20 cellular contexts compared by ENCODE assay signal in the genomic region with DNA sequence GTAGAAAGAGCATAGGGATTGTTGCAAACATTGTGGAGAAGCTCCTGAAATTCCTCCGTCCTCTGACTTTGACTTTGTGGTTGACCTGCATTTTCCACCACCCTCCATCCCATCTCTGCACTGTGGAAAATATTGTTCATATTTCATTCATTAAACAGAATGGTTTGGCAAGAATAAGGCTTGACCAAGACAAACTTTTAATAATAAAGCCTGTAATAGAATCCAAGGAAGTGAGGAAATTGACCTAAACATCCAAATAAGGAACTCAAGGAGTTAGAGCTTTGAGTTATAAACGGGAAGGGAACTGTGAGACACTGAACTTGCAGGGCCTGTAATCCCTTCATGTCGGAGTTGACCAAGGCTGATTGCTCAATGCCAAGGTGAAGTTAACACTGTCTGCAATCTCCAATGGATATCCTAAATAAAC.
DNase-seq lines count a peak whose midpoint lies in the region; ATAC-seq and TF ChIP-seq lines count a peak whose summit lies in the region.
"Had no signal": no experiment of that assay in that cellular context is flagged by ENCODE, and none has a peak within 500 bp of the region (broad histone marks: within the 10 kb centered on the region; RNA-seq: fewer than 3 reads in every experiment).

No MANE protein-coding gene starts in this region.

- H3K9ac ChIP-seq in adipocyte (ENCODE audit: low read length): no peak overlapping the region

- intact Hi-C loops in left colon (cut with DNase I, micrococcal nuclease): no loop called here

- H3K9me3 ChIP-seq in adipocyte (ENCODE audit: control insufficient read depth, low read length): no peaks in the 10 kb centered on the region
- H3K9me3 ChIP-seq in tibial nerve: no peaks in the 10 kb centered on the region
- H3K9me3 ChIP-seq: colonic mucosa had no signal

- H3K4me3 ChIP-seq in adipocyte (ENCODE audit: low read length) (no peak overlapping the region), tibial nerve (no peak overlapping the region)
- H3K4me3 ChIP-seq: colonic mucosa had no signal

- no peaks in the 10 kb centered on the region for H3K27me3 ChIP-seq in adipocyte (replicated peaks; ENCODE audit: control insufficient read depth, insufficient read depth, low read length)
- H3K27me3 ChIP-seq in tibial nerve: no peaks in the 10 kb centered on the region
- H3K27me3 ChIP-seq: colonic mucosa had no signal

- no peak for TF ChIP-seq POLR2A in tibial nerve (IDR thresholded peaks at IDR 0.05)

- TF ChIP-seq CTCF in tibial nerve (IDR thresholded peaks at IDR 0.05): no peak

- 18 to 31% methylated on average over 3 of the region's 3 CpGs for WGBS in tibial nerve, 2 donors

- TF ChIP-seq EP300 in tibial nerve (IDR thresholded peaks at IDR 0.05): peak; percentile 8 to 53

- no peak for ATAC-seq in left colon
- ATAC-seq: activated T-cell treated with anti-CD3 and anti-CD28 coated beads, Interleukin-2, amount 50 U/mL, for 4 hours; natural killer cell; Right ventricle myocardium inferior had no signal

- H3K4me1 ChIP-seq in adipocyte (ENCODE audit: control insufficient read depth, insufficient read depth, low read length) (peaks cover 14% of the 10 kb centered on the region), tibial nerve (peaks cover 0 to 21% (median 7%) of the 10 kb centered on the region in 4 donors)
- H3K4me1 ChIP-seq: colonic mucosa had no signal

- H3K36me3 ChIP-seq in adipocyte (ENCODE audit: control insufficient read depth, insufficient read depth, low read length, severe bottlenecking) (no peaks in the 10 kb centered on the region), tibial nerve (no peaks in the 10 kb centered on the region)
- H3K36me3 ChIP-seq: colonic mucosa had no signal

- peak; percentile 75 for DNase-seq in SIG-M5 treated with dmso at 0.1 percent for 504 hours (lab: John Stamatoyannopoulos, UW; ENCODE audit: unreplicated experiment)
- no peak for DNase-seq in SIG-M5 (lab: John Stamatoyannopoulos, UW)
- peak; percentile 25 for DNase-seq in adipocyte (ENCODE audit: low read depth)
- peak; percentile 20 for DNase-seq in hepatic stellate cell (ENCODE audit: low spot score)
- DNase-seq in tibial nerve (ENCODE audit: low spot score in 2 of 2): no peak
- no peak for DNase-seq in HT-29 (ENCODE audit: low spot score)
- no peak for DNase-seq in A172 (ENCODE audit: low spot score)
- DNase-seq in left colon: no peak
- DNase-seq: activated CD4-positive, alpha-beta T cell treated with anti-CD3 and anti-CD28 coated beads, Interleukin-2, amount 50 U/mL, for 1 hour; activated T-cell treated with anti-CD3 and anti-CD28 coated beads, Interleukin-2, amount 50 U/mL, for 4 hours; colonic mucosa; hippocampal formation; Karpas-422; natural killer cell; NCI-H2081 treated with DMSO at 0.1 percent for 48 hours; NCI-H82; substantia nigra had no signal

- H3K27ac ChIP-seq in tibial nerve: peak overlapping the region in 1 of 4 donors; percentile 50
- H3K27ac ChIP-seq: 22Rv1, colonic mucosa, epithelial cell of prostate had no signal

Comparison
In these comparisons a context has a peak if more than half of its experiments do, and no peak if none do; other contexts are left out.
1. DNase-seq: peak in SIG-M5 treated with dmso at 0.1 percent for 504 hours (single experiment), adipocyte (single experiment) and hepatic stellate cell (single experiment); none in SIG-M5 (single experiment), tibial nerve (0 of 2), HT-29 (single experiment), A172 (single experiment) and left colon (0 of 2).